Comparison of ENCODE assay signal across 11 cellular contexts in the genomic region with DNA sequence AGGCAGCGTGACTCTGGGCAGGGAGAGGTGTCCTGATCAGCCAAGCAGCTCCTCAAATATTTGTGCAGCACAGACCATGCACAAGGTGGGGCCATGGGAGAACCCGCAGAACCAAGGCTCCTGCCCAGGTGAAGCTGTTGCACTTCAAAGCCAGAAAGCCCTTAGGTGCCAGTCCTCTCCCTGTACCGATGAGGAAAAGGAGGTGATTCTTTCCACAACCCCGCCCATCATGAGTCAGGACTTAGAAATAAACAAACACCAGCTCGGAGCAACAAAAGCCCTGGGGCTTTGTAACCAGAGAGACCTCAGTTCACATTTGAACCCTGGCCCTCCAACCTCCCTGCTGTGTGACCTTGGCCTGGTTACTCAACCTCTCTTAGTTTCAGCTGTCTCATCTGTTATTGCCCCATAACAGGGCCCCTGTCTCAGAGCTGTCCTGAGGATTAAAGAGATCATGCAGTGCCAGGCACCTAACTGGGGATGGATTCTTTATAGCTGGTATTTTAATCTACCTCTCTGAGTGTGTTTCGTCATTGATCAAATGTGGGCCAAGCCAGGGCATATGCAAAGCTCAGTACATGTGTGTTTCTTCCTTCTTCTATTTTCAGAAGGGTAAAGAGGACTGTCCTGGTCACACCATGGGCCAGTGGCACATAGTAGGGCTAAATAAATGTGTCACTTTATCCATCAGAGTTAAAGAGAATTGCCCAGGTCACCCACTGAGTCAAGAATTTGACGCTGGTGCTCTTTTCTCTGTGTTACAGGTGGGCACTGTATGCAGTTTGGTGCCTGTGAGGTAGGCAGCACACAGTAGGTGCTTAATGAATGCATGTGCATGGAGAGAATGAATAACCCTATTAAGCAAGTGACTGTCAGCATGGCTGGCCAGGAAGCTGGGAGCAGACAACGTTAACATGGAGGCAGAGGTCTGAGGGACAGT. TPM values are rescaled to one million over a fixed set of nuclear protein-coding genes. Genes with fewer than 3 reads are reported as not detected.
DNase-seq lines count a peak whose midpoint lies in the region; ATAC-seq and TF ChIP-seq lines count a peak whose summit lies in the region.
"Had no signal": no experiment of that assay in that cellular context is flagged by ENCODE, and none has a peak within 500 bp of the region (broad histone marks: within the 10 kb centered on the region; RNA-seq: fewer than 3 reads in every experiment).

No MANE protein-coding gene starts in this region.

- 0 out of 2 replicates have a peak, but pooled peaks cover 3% of the 10 kb centered on the region for H3K27me3 Mint-ChIP-seq in WTC11 (ENCODE audit: low read depth)

- DNase-seq in AG09319 (ENCODE audit: extremely low read depth, low read depth) = peak; percentile 1
- peak; percentile 92 for DNase-seq in HPDE6-E6E7 (ENCODE audit: extremely low spot score)
- no peak for DNase-seq in WTC11 (ENCODE audit: low spot score)
- peak; percentile 5 for DNase-seq in kidney glomerular epithelial cell (lab: John Stamatoyannopoulos, UW)
- DNase-seq in stimulated activated CD4-positive, alpha-beta T cell treated with anti-CD3 and anti-CD28 coated beads, Interleukin-12 subunit alpha, Interleukin-12 subunit beta, amount 100 ng/mL, for 4 hours = no peak
- no peak for DNase-seq in SK-N-DZ (ENCODE audit: low spot score)
- no peak for DNase-seq in GM19240 (ENCODE audit: insufficient read length, low spot score)
- DNase-seq in stimulated activated CD4-positive, alpha-beta T cell treated with anti-CD3 and anti-CD28 coated beads, Interleukin-2, amount 100 ng/mL, for 24 hours = no peak
- DNase-seq: T-helper 9 cell had no signal

- CTCF ChIA-PET in WTC11 (lab: Charles Lee) = interaction anchor here (3.0 to 3.7 kb wide), 2 partner anchors 25 to 65 kb away, joined by 8 to 19 read pairs; no protein-coding TSS in a partner anchor

- no peak overlapping the region for H3K4me3 Mint-ChIP-seq in WTC11
- H3K4me3 Mint-ChIP-seq: brain, memory B cell had no signal

- no peak overlapping the region; the same call in 1 of the 2 replicates for H3K27ac Mint-ChIP-seq in WTC11
- H3K27ac Mint-ChIP-seq: memory B cell had no signal

- ATAC-seq in WTC11 = peak; percentile 40

- POLR2A ChIA-PET in WTC11 (lab: Charles Lee) = no interaction called here

- H3K36me3 Mint-ChIP-seq in WTC11 = no peaks in the 10 kb centered on the region
- H3K36me3 Mint-ChIP-seq: brain, memory B cell had no signal

- TF ChIP-seq CTCF in AG09319 (IDR thresholded peaks at IDR 0.05; ENCODE audit: low read depth, low read length) (no peak), WTC11 (IDR thresholded peaks at IDR 0.05) (no peak)

- no peaks in the 10 kb centered on the region for H3K9me3 Mint-ChIP-seq in WTC11
- H3K9me3 Mint-ChIP-seq: brain, memory B cell had no signal

- peaks cover 9% of the 10 kb centered on the region for H3K4me1 Mint-ChIP-seq in WTC11
- H3K4me1 Mint-ChIP-seq: brain, memory B cell had no signal

TF ChIP-seq in WTC11, 78 proteins besides CTCF, POLR2A, EP300 and RAD21:
- peak; percentile 19; the same call in 1 of the 2 replicates for TF ChIP-seq GABPB1 (CRISPR knock-in tag; IDR thresholded peaks at IDR 0.05)
- TF ChIP-seq ELF4 (CRISPR knock-in tag; IDR thresholded peaks at IDR 0.05; ENCODE audit: low read depth) = no peak
- TF ChIP-seq, protein P1, sequence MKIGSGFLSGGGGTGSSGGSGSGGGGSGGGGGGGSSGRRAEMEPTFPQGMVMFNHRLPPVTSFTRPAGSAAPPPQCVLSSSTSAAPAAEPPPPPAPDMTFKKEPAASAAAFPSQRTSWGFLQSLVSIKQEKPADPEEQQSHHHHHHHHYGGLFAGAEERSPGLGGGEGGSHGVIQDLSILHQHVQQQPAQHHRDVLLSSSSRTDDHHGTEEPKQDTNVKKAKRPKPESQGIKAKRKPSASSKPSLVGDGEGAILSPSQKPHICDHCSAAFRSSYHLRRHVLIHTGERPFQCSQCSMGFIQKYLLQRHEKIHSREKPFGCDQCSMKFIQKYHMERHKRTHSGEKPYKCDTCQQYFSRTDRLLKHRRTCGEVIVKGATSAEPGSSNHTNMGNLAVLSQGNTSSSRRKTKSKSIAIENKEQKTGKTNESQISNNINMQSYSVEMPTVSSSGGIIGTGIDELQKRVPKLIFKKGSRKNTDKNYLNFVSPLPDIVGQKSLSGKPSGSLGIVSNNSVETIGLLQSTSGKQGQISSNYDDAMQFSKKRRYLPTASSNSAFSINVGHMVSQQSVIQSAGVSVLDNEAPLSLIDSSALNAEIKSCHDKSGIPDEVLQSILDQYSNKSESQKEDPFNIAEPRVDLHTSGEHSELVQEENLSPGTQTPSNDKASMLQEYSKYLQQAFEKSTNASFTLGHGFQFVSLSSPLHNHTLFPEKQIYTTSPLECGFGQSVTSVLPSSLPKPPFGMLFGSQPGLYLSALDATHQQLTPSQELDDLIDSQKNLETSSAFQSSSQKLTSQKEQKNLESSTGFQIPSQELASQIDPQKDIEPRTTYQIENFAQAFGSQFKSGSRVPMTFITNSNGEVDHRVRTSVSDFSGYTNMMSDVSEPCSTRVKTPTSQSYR (CRISPR knock-in tag; IDR thresholded peaks at IDR 0.05) = no peak

RNA-seq across cellular contexts. Expression of a gene that starts 1.4 kb away (rescaled TPM):
- 0.09 to 0.16 TPM in 2 of 3 replicates, not detected in the other for total RNA-seq in WTC11 (2021)
- polyA plus RNA-seq in SK-N-DZ (2014; cell fraction: cytosol; rRNA removed) = not detected in 2 replicates
- not detected in 2 replicates for polyA plus RNA-seq in SK-N-DZ (2014; cell fraction: nucleus; rRNA removed)

RNA-seq across cellular contexts. Expression of a gene that starts 36.4 kb away (rescaled TPM):
- 122 to 133 TPM (median 128 TPM) in 3 replicates for total RNA-seq in WTC11 (2021)
- 150 and 175 TPM in 2 replicates for polyA plus RNA-seq in SK-N-DZ (2014; cell fraction: cytosol; rRNA removed)
- 52.7 and 107 TPM in 2 replicates for polyA plus RNA-seq in SK-N-DZ (2014; cell fraction: nucleus; rRNA removed)

RNA-seq across cellular contexts. Expression of a gene that starts 36.8 kb away (rescaled TPM):
- total RNA-seq in WTC11 (2021) = 4.7 to 6.9 TPM (median 6.3 TPM) in 3 replicates
- polyA plus RNA-seq in SK-N-DZ (2014; cell fraction: cytosol; rRNA removed) = 5.2 TPM in 2 replicates
- polyA plus RNA-seq in SK-N-DZ (2014; cell fraction: nucleus; rRNA removed) = 4.0 and 9.1 TPM in 2 replicates

Comparison
In these comparisons a context has a peak if more than half of its experiments do, and no peak if none do; other contexts are left out.
1. DNase-seq: peak in AG09319 (single experiment), HPDE6-E6E7 (single experiment) and kidney glomerular epithelial cell (single experiment); none in WTC11 (single experiment), stimulated activated CD4-positive, alpha-beta T cell treated with anti-CD3 and anti-CD28 coated beads, Interleukin-12 subunit alpha, Interleukin-12 subunit beta, amount 100 ng/mL, for 4 hours (single experiment), SK-N-DZ (single experiment), GM19240 (single experiment) and stimulated activated CD4-positive, alpha-beta T cell treated with anti-CD3 and anti-CD28 coated beads, Interleukin-2, amount 100 ng/mL, for 24 hours (0 of 2).